In the genomic region with DNA sequence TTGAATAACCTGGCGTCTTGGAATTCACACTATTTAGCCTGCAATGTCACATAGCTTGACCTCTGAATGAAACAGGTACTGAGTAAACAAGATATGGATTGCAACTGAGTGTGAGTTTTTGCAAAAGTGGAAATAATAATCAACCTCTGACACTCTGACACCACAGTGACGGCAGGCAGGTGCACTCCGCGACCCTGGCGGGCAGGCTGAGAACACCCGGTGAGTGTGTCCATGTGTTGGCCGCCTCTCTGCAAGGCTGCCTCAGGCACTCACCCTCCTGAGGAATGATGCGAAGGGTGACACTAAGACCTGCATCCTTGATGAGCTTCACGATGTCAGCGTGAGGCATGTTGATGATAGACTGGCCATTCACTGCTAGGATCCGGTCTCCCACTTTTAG, we compare ENCODE assay signal across 20 cellular contexts.
"Had no signal": no experiment of that assay in that cellular context is flagged by ENCODE, and none has a peak within 500 bp of the region (broad histone marks: within the 10 kb centered on the region; RNA-seq: fewer than 3 reads in every experiment).

No MANE protein-coding gene starts in this region.

- H3K36me3 ChIP-seq: SJCRH30, WERI-Rb-1 had no signal

- H3K27me3 ChIP-seq: SJCRH30 had no signal

- H3K36me3 Mint-ChIP-seq: activated naive CD8-positive, alpha-beta T cell treated with anti-CD3 and anti-CD28 coated beads, Interleukin-2, amount 10 ng/mL, durations not matched to agents 7 days and 5 days had no signal

- H3K4me3 Mint-ChIP-seq: activated CD4-positive, alpha-beta T cell treated with anti-CD3 and anti-CD28 coated beads, Interleukin-2, amount 10 ng/mL, durations not matched to agents 24 days and 14 days; activated CD8-positive, alpha-beta T cell treated with anti-CD3 and anti-CD28 coated beads for 36 hours; activated naive CD8-positive, alpha-beta T cell treated with anti-CD3 and anti-CD28 coated beads, Interleukin-2, amount 10 ng/mL, durations not matched to agents 7 days and 5 days; activated T-cell treated with anti-CD3 and anti-CD28 coated beads, Interleukin-2, amount 50 U/mL, for 72 hours; activated T-helper 17 cell treated with anti-CD3 and anti-CD28 coated beads, Interleukin-2, amount 50 U/mL, for 72 hours; brain had no signal

- H3K27me3 Mint-ChIP-seq: activated CD4-positive, alpha-beta T cell treated with anti-CD3 and anti-CD28 coated beads, Interleukin-2, amount 10 ng/mL, durations not matched to agents 24 days and 14 days; activated naive CD8-positive, alpha-beta T cell treated with anti-CD3 and anti-CD28 coated beads, Interleukin-2, amount 10 ng/mL, durations not matched to agents 7 days and 5 days; brain had no signal

- H3K27ac ChIP-seq: SJCRH30, SK-N-MC, WERI-Rb-1 had no signal

- H3K4me3 ChIP-seq: SJCRH30, SK-N-MC had no signal

- H3K9me3 ChIP-seq: SJCRH30 had no signal

- H3K9me3 Mint-ChIP-seq: activated CD4-positive, alpha-beta T cell treated with anti-CD3 and anti-CD28 coated beads, Interleukin-2, amount 10 ng/mL, durations not matched to agents 24 days and 14 days; activated CD8-positive, alpha-beta T cell treated with anti-CD3 and anti-CD28 coated beads for 36 hours; activated naive CD8-positive, alpha-beta T cell treated with anti-CD3 and anti-CD28 coated beads, Interleukin-2, amount 10 ng/mL, durations not matched to agents 7 days and 5 days; activated T-cell treated with anti-CD3 and anti-CD28 coated beads, Interleukin-2, amount 50 U/mL, for 72 hours; activated T-helper 17 cell treated with anti-CD3 and anti-CD28 coated beads, Interleukin-2, amount 50 U/mL, for 72 hours; brain had no signal

- H3K27ac Mint-ChIP-seq: activated CD4-positive, alpha-beta T cell treated with anti-CD3 and anti-CD28 coated beads, Interleukin-2, amount 10 ng/mL, durations not matched to agents 24 days and 14 days; activated CD8-positive, alpha-beta T cell treated with anti-CD3 and anti-CD28 coated beads for 36 hours; activated naive CD8-positive, alpha-beta T cell treated with anti-CD3 and anti-CD28 coated beads, Interleukin-2, amount 10 ng/mL, durations not matched to agents 7 days and 5 days; activated T-cell treated with anti-CD3 and anti-CD28 coated beads, Interleukin-2, amount 50 U/mL, for 72 hours; activated T-helper 17 cell treated with anti-CD3 and anti-CD28 coated beads, Interleukin-2, amount 50 U/mL, for 72 hours; brain had no signal

- ATAC-seq: activated CD8-positive, alpha-beta T cell treated with anti-CD3 and anti-CD28 coated beads for 36 hours; activated T-cell treated with anti-CD3 and anti-CD28 coated beads, Interleukin-2, amount 50 U/mL, for 72 hours; activated T-helper 17 cell treated with anti-CD3 and anti-CD28 coated beads, Interleukin-2, amount 50 U/mL, for 72 hours; Panc1 had no signal

- FAIRE-seq: bronchial epithelial cell had no signal

- H3K4me1 Mint-ChIP-seq: activated CD4-positive, alpha-beta T cell treated with anti-CD3 and anti-CD28 coated beads, Interleukin-2, amount 10 ng/mL, durations not matched to agents 24 days and 14 days; activated naive CD8-positive, alpha-beta T cell treated with anti-CD3 and anti-CD28 coated beads, Interleukin-2, amount 10 ng/mL, durations not matched to agents 7 days and 5 days; activated T-helper 17 cell treated with anti-CD3 and anti-CD28 coated beads, Interleukin-2, amount 50 U/mL, for 72 hours had no signal

- DNase-seq: activated CD4-positive, alpha-beta T cell treated with anti-CD3 and anti-CD28 coated beads, Interleukin-2, amount 10 ng/mL, durations not matched to agents 24 days and 14 days; activated CD4-positive, alpha-beta T cell treated with anti-CD3 and anti-CD28 coated beads, Interleukin-2, amount 50 U/mL, for 4 hours; activated effector memory CD4-positive, alpha-beta T cell treated with anti-CD3 and anti-CD28 coated beads, Interleukin-2, amount 50 U/mL, for 16 hours; activated naive CD4-positive, alpha-beta T cell; activated naive CD4-positive, alpha-beta T cell treated with anti-CD3 and anti-CD28 coated beads, Interleukin-2, amount 50 U/mL, for 16 hours; activated naive CD8-positive, alpha-beta T cell treated with anti-CD3 and anti-CD28 coated beads, Interleukin-2, amount 10 ng/mL, durations not matched to agents 7 days and 5 days; activated T-cell treated with anti-CD3 and anti-CD28 coated beads, Interleukin-2, amount 50 U/mL, for 1 hour; amygdala; cerebellar nuclear complex; NCI-H1048; NCI-H1436 had no signal
